ENCODE assay signal across 16 cellular contexts in the genomic region with DNA sequence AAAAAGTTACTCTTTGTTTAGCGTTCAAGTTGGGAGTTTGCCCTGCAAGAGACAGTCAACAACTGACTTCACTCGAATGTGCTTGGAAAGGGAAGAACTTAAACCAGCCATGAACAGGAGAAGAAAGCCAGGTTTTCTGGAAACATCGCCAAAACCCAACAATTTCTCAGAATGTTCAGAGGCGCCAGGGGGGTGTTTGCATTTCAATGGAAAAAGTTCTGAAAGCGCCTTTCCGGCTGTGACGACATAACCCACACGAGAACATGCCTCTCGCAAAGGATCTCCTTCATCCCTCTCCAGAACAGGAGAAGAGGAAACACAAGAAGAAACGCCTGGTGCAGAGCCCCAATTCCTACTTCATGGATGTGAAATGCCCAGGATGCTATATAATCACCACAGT.
"Had no signal": no experiment of that assay in that cellular context is flagged by ENCODE, and none has a peak within 500 bp of the region (broad histone marks: within the 10 kb centered on the region; RNA-seq: fewer than 3 reads in every experiment).

No MANE protein-coding gene starts in this region.

- DNase-seq: effector memory CD8-positive, alpha-beta T cell; esophagus squamous epithelium; foreskin melanocyte; heart left ventricle; left ventricle myocardium inferior; lower lobe of right lung; mesenchymal stem cell; naive thymus-derived CD4-positive, alpha-beta T cell; small intestine; stimulated activated CD4-positive, alpha-beta T cell treated with anti-CD3 and anti-CD28 coated beads, Interleukin-12 subunit alpha, Interleukin-12 subunit beta, amount 100 ng/mL, for 4 hours; stimulated activated naive CD4-positive, alpha-beta T cell; stomach; trophoblast cell had no signal

- H3K9me3 ChIP-seq: esophagus squamous epithelium, heart left ventricle, left ventricle myocardium inferior, lower lobe of right lung, neutrophil, right atrium auricular region, stomach had no signal

- H3K4me3 ChIP-seq: esophagus squamous epithelium, heart left ventricle, left ventricle myocardium inferior, lower lobe of right lung, right atrium auricular region, stomach had no signal

- H3K27me3 ChIP-seq: esophagus squamous epithelium, heart left ventricle, neutrophil, right atrium auricular region, stomach had no signal

- ATAC-seq: effector memory CD8-positive, alpha-beta T cell; heart left ventricle; lower lobe of right lung; naive thymus-derived CD4-positive, alpha-beta T cell had no signal

- H3K27ac ChIP-seq: epithelial cell of prostate, esophagus squamous epithelium, heart left ventricle, left ventricle myocardium inferior, lower lobe of right lung, neutrophil, right atrium auricular region, stomach had no signal

- H3K36me3 ChIP-seq: esophagus squamous epithelium, heart left ventricle, left ventricle myocardium inferior, lower lobe of right lung, neutrophil, right atrium auricular region, stomach had no signal
